ENCODE assay signal across 2 cellular contexts in genomic region chr16:84684592-84684965, GRCh38.
TF ChIP-seq lines count a peak whose summit lies in the region.

No MANE protein-coding gene starts in this region.

TF ChIP-seq in HepG2, 621 proteins besides CTCF, POLR2A, EP300 and RAD21:
- TF ChIP-seq ZNF329 (CRISPR knock-in tag; IDR thresholded peaks at IDR 0.05; ENCODE audit: low read depth) (peak; percentile 95), ETV5 (CRISPR knock-in tag; IDR thresholded peaks at IDR 0.05; ENCODE audit: borderline replicate concordance) (no peak)
- TF ChIP-seq, protein P1, sequence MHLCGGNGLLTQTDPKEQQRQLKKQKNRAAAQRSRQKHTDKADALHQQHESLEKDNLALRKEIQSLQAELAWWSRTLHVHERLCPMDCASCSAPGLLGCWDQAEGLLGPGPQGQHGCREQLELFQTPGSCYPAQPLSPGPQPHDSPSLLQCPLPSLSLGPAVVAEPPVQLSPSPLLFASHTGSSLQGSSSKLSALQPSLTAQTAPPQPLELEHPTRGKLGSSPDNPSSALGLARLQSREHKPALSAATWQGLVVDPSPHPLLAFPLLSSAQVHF (CRISPR knock-in tag; IDR thresholded peaks at IDR 0.05), result no peak
TF ChIP-seq in HepG2: peak in this region for 1.

TF ChIP-seq in WTC11, 78 proteins besides CTCF, POLR2A, EP300 and RAD21:
- no peak for TF ChIP-seq ZNF219 (CRISPR knock-in tag; IDR thresholded peaks at IDR 0.05; ENCODE audit: borderline replicate concordance)
- no peak for TF ChIP-seq STAT6 (CRISPR knock-in tag; conservative IDR thresholded peaks at IDR 0.05; ENCODE audit: low read depth)
- no peak for TF ChIP-seq SOX15 (CRISPR knock-in tag; IDR thresholded peaks at IDR 0.05)
- TF ChIP-seq MYBL2 (CRISPR knock-in tag; IDR thresholded peaks at IDR 0.05), result no peak
- no peak for TF ChIP-seq ETV6 (CRISPR knock-in tag; IDR thresholded peaks at IDR 0.05)
- no peak for TF ChIP-seq ZNF317 (CRISPR knock-in tag; IDR thresholded peaks at IDR 0.05; ENCODE audit: borderline replicate concordance, low read depth)
- TF ChIP-seq HMGA2 (CRISPR knock-in tag; IDR thresholded peaks at IDR 0.05), result no peak
- no peak for TF ChIP-seq E2F4 (CRISPR knock-in tag; IDR thresholded peaks at IDR 0.05; ENCODE audit: borderline replicate concordance, low read depth)
- no peak for TF ChIP-seq RELA (CRISPR knock-in tag; IDR thresholded peaks at IDR 0.05; ENCODE audit: borderline replicate concordance)
- no peak for TF ChIP-seq SMAD3 (CRISPR knock-in tag; IDR thresholded peaks at IDR 0.05; ENCODE audit: borderline replicate concordance)
- TF ChIP-seq ZSCAN18 (CRISPR knock-in tag; IDR thresholded peaks at IDR 0.05), result no peak
- no peak for TF ChIP-seq NFYB (CRISPR knock-in tag; conservative IDR thresholded peaks at IDR 0.05; ENCODE audit: low read depth)
- no peak for TF ChIP-seq TEAD4 (CRISPR knock-in tag; IDR thresholded peaks at IDR 0.05)
- no peak for TF ChIP-seq JUN (CRISPR knock-in tag; IDR thresholded peaks at IDR 0.05)
- TF ChIP-seq USF1 (CRISPR knock-in tag; IDR thresholded peaks at IDR 0.05), result no peak
